8 cellular contexts compared by ENCODE assay signal in the genomic region with DNA sequence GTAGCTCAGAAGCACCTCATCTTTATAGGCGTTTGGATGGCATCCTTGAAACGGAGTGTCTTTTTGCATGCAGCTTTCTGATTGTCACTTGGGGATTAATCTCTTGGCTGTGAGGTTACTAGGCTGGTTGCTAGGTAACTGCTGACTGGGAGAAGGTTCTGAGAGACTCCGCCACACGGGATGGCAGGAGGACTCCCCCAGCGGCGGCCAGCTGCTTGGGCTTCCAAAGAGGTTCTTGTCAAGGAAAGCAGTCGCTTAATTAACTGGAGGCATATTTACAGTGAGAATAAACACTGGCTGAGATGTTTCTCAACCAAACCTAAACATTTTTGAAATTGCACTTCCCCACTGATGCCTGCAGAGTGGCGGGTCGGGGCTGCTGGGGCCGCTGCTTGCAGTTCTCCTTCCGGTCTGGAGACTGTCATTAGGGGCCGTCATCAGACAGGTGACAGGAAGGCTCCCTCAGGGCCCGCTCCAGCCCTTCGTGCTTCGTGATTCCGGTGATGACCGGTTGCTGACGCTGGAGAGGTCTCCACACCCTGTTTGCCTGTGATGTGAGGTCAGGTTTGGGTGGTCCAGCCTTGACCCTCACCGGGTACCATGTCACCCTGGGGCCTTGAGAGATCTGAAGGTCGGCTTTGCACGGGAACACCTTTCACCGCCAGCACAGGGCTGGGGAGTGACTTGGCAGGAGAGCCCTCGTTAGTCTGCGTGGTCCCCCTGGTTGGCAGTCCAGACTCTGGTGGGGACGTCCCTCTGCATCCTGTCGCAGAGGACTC. TPM values are rescaled to one million over a fixed set of nuclear protein-coding genes. Genes with fewer than 3 reads are reported as not detected.
A peak's percentile ranks its signal among the peaks of the same experiment; 100 is the strongest.
DNase-seq lines count a peak whose midpoint lies in the region; ATAC-seq and TF ChIP-seq lines count a peak whose summit lies in the region.

No MANE protein-coding gene starts in this region.

- TF ChIP-seq CTCF in brain microvascular endothelial cell (IDR thresholded peaks at IDR 0.05; ENCODE audit: low read depth, low read length, missing control alignments), result no peak

- ATAC-seq in HG03354 (IDR thresholded peaks at IDR 0.05; ENCODE audit: poor library complexity, severe bottlenecking, unreplicated experiment) (no peak), right cardiac atrium (no peak)

- DNase-seq in NCI-H2029 treated with DMSO at 0.1 percent for 48 hours (lab: John Stamatoyannopoulos, UW) (peak; percentile 14), NCI-H2029 (lab: John Stamatoyannopoulos, UW) (no peak), brain microvascular endothelial cell (peak; percentile 45), retina (peak; percentile 81), right cardiac atrium (no peak)
- DNase-seq in activated naive CD4-positive, alpha-beta T cell (lab: John Stamatoyannopoulos, UW), result no peak

- H3K27ac ChIP-seq in HUES6 (ENCODE audit: low read depth, low read length) (no peak overlapping the region), brain microvascular endothelial cell (no peak overlapping the region), right cardiac atrium (ENCODE audit: low read length) (no peak overlapping the region)

- in situ Hi-C loops in brain microvascular endothelial cell (cut with HindIII; ENCODE audit: low pct_ligation_motif_present, low sequenced_read_pairs), result no loop called here

- peaks cover 30% of the 10 kb centered on the region; the same call in 1 of the 2 replicates for H3K27me3 ChIP-seq in HUES6 (ENCODE audit: control insufficient read depth, insufficient read depth, low read length)
- H3K27me3 ChIP-seq in brain microvascular endothelial cell (replicated peaks), result peaks cover 21% of the 10 kb centered on the region
- H3K27me3 ChIP-seq in right cardiac atrium (ENCODE audit: control insufficient read depth, insufficient read depth), result no peaks in the 10 kb centered on the region

- WGBS in right cardiac atrium, result 29% methylated on average over 26 of the region's 26 CpGs

- H3K9ac ChIP-seq in HUES6 (ENCODE audit: low read length), result peak overlapping the region; percentile 18

- H3K4me1 ChIP-seq in HUES6 (ENCODE audit: control insufficient read depth, insufficient read depth, low read length) (peaks cover 20% of the 10 kb centered on the region), right cardiac atrium (ENCODE audit: control insufficient read depth, insufficient read depth, low read length) (no peaks in the 10 kb centered on the region)

- H3K9me3 ChIP-seq in HUES6 (ENCODE audit: control insufficient read depth, insufficient read depth, low read depth, low read length) (peaks cover 4% of the 10 kb centered on the region; the same call in 1 of the 2 replicates), right cardiac atrium (ENCODE audit: control insufficient read depth, low read length) (no peaks in the 10 kb centered on the region)

- intact Hi-C loops in right cardiac atrium (cut with DNase I), result no loop called here

- H3K36me3 ChIP-seq in HUES6 (ENCODE audit: control insufficient read depth, insufficient read depth, low read length) (peaks cover 11% of the 10 kb centered on the region; the same call in 1 of the 2 replicates), brain microvascular endothelial cell (replicated peaks) (no peaks in the 10 kb centered on the region)

- no peak overlapping the region for H3K4me3 ChIP-seq in HUES6 (ENCODE audit: low read depth, low read length)
- H3K4me3 ChIP-seq in brain microvascular endothelial cell (ENCODE audit: low read depth, low read length), result no peak overlapping the region
- H3K4me3 ChIP-seq in right cardiac atrium (ENCODE audit: low read length), result no peak overlapping the region

RNA-seq across cellular contexts. Expression of gene NSG1, which starts 9.1 kb away (rescaled TPM):
- total RNA-seq in right cardiac atrium, result 10 to 100 TPM in 1 of 4 donors, 1 to 10 TPM in 3; 6.2 to 16.2 (median 7.5) TPM
- polyA plus RNA-seq in right cardiac atrium, result 4.9 TPM

Comparison
In these comparisons a context has a peak if more than half of its experiments do, and no peak if none do; other contexts are left out.
1. DNase-seq: peak in NCI-H2029 treated with DMSO at 0.1 percent for 48 hours (single experiment), brain microvascular endothelial cell (single experiment) and retina (single experiment); none in NCI-H2029 (single experiment), right cardiac atrium (0 of 3) and activated naive CD4-positive, alpha-beta T cell (0 of 4).